Comparison of ENCODE assay signal across 20 cellular contexts in genomic region chr1:22658385-22659163, GRCh38. TPM values are rescaled to one million over a fixed set of nuclear protein-coding genes. Genes with fewer than 3 reads are reported as not detected.
DNase-seq lines count a peak whose midpoint lies in the region; ATAC-seq and TF ChIP-seq lines count a peak whose summit lies in the region.
"Had no signal": no experiment of that assay in that cellular context is flagged by ENCODE, and none has a peak within 500 bp of the region (broad histone marks: within the 10 kb centered on the region; RNA-seq: fewer than 3 reads in every experiment).

No MANE protein-coding gene starts in this region.

- intact Hi-C loops in OCI-LY7 (cut with micrococcal nuclease; ENCODE audit: unreplicated experiment), result no loop called here

- no peak overlapping the region for H3K4me2 ChIP-seq in OCI-LY7 (ENCODE audit: low read length)
- H3K4me2 ChIP-seq: smooth muscle cell had no signal

- no peaks in the 10 kb centered on the region for H3K36me3 ChIP-seq in OCI-LY7 (ENCODE audit: insufficient read depth, low read length)
- H3K36me3 ChIP-seq: upper lobe of left lung had no signal

- H3K27ac ChIP-seq in 22Rv1 (no peak overlapping the region), OCI-LY7 (ENCODE audit: low read depth, low read length, poor library complexity, severe bottlenecking) (no peak overlapping the region)
- H3K27ac ChIP-seq: GM23248, SK-N-MC, upper lobe of left lung had no signal

- H3K4me3 ChIP-seq in GM12865 (ENCODE audit: low read depth, low read length) (no peak overlapping the region), OCI-LY7 (ENCODE audit: low read depth, low read length, poor library complexity, severe bottlenecking) (no peak overlapping the region), epithelial cell of proximal tubule (ENCODE audit: low read depth, low read length) (no peak overlapping the region)
- H3K4me3 ChIP-seq: GM23248, SK-N-MC, smooth muscle cell had no signal

- no peaks in the 10 kb centered on the region for H4K20me1 ChIP-seq in OCI-LY7 (ENCODE audit: insufficient read depth, low read length)

- CTCF ChIA-PET in OCI-LY7 (lab: Charles Lee; ENCODE audit: unreplicated experiment), result no interaction called here
- CTCF ChIA-PET in HEK293T (lab: Yijun Ruan, JAX), result no interaction called here

- peak; percentile 39 for TF ChIP-seq CTCF in 22Rv1 (IDR thresholded peaks at IDR 0.05)
- TF ChIP-seq CTCF in GM12865 (IDR thresholded peaks at IDR 0.05; ENCODE audit: insufficient read depth, low read depth, low read length, missing control alignments), result peak; percentile 20
- peak; percentile 66 for TF ChIP-seq CTCF in OCI-LY7 (conservative IDR thresholded peaks at IDR 0.05; ENCODE audit: low read length)
- peak; percentile 39 for TF ChIP-seq CTCF in epithelial cell of proximal tubule (conservative IDR thresholded peaks at IDR 0.05; ENCODE audit: low read depth, low read length)

- POLR2A ChIA-PET in OCI-LY7 (lab: Charles Lee), result no interaction called here
- POLR2A ChIA-PET in HEK293T (lab: Yijun Ruan, JAX), result no interaction called here

- H2AFZ ChIP-seq in OCI-LY7 (ENCODE audit: low read length), result no peak overlapping the region
- H2AFZ ChIP-seq: GM23248 had no signal

- no TSS peak for BruUV-seq in OCI-LY7 (replicated peaks; lab: Mats Ljungman, UMichigan)

- H3K79me2 ChIP-seq in OCI-LY7 (ENCODE audit: insufficient read depth, low read depth, low read length), result no peaks in the 10 kb centered on the region

- no peaks in the 10 kb centered on the region for H3K4me1 ChIP-seq in OCI-LY7 (ENCODE audit: insufficient read depth, low read length, poor library complexity, severe bottlenecking)
- H3K4me1 ChIP-seq: upper lobe of left lung had no signal

- H3K9me3 ChIP-seq in OCI-LY7 (ENCODE audit: low read length), result no peaks in the 10 kb centered on the region
- H3K9me3 ChIP-seq: upper lobe of left lung had no signal

- ATAC-seq in GM21723 (IDR thresholded peaks at IDR 0.05; ENCODE audit: unreplicated experiment), result no peak
- ATAC-seq: activated naive CD4-positive, alpha-beta T cell treated with anti-CD3 and anti-CD28 coated beads, Interleukin-2, amount 50 U/mL, for 72 hours; effector memory CD8-positive, alpha-beta T cell; stimulated activated memory B cell treated with anti-CD40 and anti-IgM and Interleukin-4, amounts not matched to agents 10 μg/mL and 1 μg/mL and 100 μg/mL, for 72 hours had no signal

- DNase-seq in GM12865 (ENCODE audit: low read depth) (no peak), OCI-LY7 (ENCODE audit: low spot score) (no peak), epithelial cell of proximal tubule (ENCODE audit: low read depth) (no peak), retina (no peak), iPS-NIHi7 (ENCODE audit: extremely low spot score) (no peak), HEK293T (ENCODE audit: extremely low spot score) (no peak)
- DNase-seq: activated CD4-positive, alpha-beta T cell treated with anti-CD3 and anti-CD28 coated beads, Interleukin-2, amount 50 U/mL, for 48 hours; activated T-cell treated with anti-CD3 and anti-CD28 coated beads, Interleukin-2, amount 50 U/mL, for 24 hours; effector memory CD8-positive, alpha-beta T cell; GM23248; NCI-H1092 treated with DMSO at 0.1 percent for 48 hours; NCI-H226 had no signal

- H3K9me2 ChIP-seq in OCI-LY7 (ENCODE audit: insufficient read depth, low read length), result no peaks in the 10 kb centered on the region

TF ChIP-seq in HEK293T, 16 proteins besides CTCF, POLR2A, EP300 and RAD21:
- TF ChIP-seq BHLHE40 (IDR thresholded peaks at IDR 0.05; ENCODE audit: borderline replicate concordance) (no peak), NFRKB (IDR thresholded peaks at IDR 0.05) (no peak), SP1 (IDR thresholded peaks at IDR 0.05) (no peak), FOXK2 (IDR thresholded peaks at IDR 0.05) (no peak), L3MBTL2 (conservative IDR thresholded peaks at IDR 0.05) (no peak), LEF1 (IDR thresholded peaks at IDR 0.05; ENCODE audit: borderline replicate concordance) (no peak), ZNF384 (IDR thresholded peaks at IDR 0.05) (no peak), SUZ12 (IDR thresholded peaks at IDR 0.05) (no peak), ELF4 (IDR thresholded peaks at IDR 0.05) (no peak), HDGF (IDR thresholded peaks at IDR 0.05; ENCODE audit: borderline replicate concordance) (no peak), TARDBP (IDR thresholded peaks at IDR 0.05) (no peak), FOXM1 (IDR thresholded peaks at IDR 0.05; ENCODE audit: borderline replicate concordance) (no peak), FOXA1 (IDR thresholded peaks at IDR 0.05) (no peak), ARNT (IDR thresholded peaks at IDR 0.05) (no peak), CTBP1 (IDR thresholded peaks at IDR 0.05; ENCODE audit: borderline replicate concordance) (no peak), PKNOX1 (IDR thresholded peaks at IDR 0.05) (no peak)

RNA-seq across cellular contexts. Expression of gene C1QB, which starts 5.5 kb away (rescaled TPM):
- total RNA-seq in OCI-LY7 (2014; rRNA removed; shearing (Covaris generic)), result not detected in 2 replicates
- total RNA-seq in OCI-LY7 (2022), result not detected in 2 replicates
- not detected in 2 replicates for total RNA-seq in epithelial cell of proximal tubule
- total RNA-seq: activated naive CD4-positive, alpha-beta T cell treated with anti-CD3 and anti-CD28 coated beads, Interleukin-2, amount 50 U/mL, for 72 hours; GM23248; osteocyte; smooth muscle cell had no signal

RNA-seq across cellular contexts. Expression of gene C1QC, which starts 15.1 kb away (rescaled TPM):
- not detected in 2 replicates for total RNA-seq in OCI-LY7 (2014; rRNA removed; shearing (Covaris generic))
- total RNA-seq in OCI-LY7 (2022) (not detected in 2 replicates), epithelial cell of proximal tubule (not detected in 2 replicates)
- total RNA-seq: activated naive CD4-positive, alpha-beta T cell treated with anti-CD3 and anti-CD28 coated beads, Interleukin-2, amount 50 U/mL, for 72 hours; GM23248; osteocyte; smooth muscle cell had no signal

RNA-seq across cellular contexts. Expression of gene C1QA, which starts 22.1 kb away (rescaled TPM):
- not detected in 2 replicates for total RNA-seq in OCI-LY7 (2014; rRNA removed; shearing (Covaris generic))
- total RNA-seq in OCI-LY7 (2022) (not detected in 2 replicates), epithelial cell of proximal tubule (not detected in 2 replicates)
- total RNA-seq: activated naive CD4-positive, alpha-beta T cell treated with anti-CD3 and anti-CD28 coated beads, Interleukin-2, amount 50 U/mL, for 72 hours; GM23248; osteocyte; smooth muscle cell had no signal

RNA-seq across cellular contexts. Expression of gene EPHB2, which starts 52.1 kb away (rescaled TPM):
- total RNA-seq in OCI-LY7 (2014; rRNA removed; shearing (Covaris generic)), result 0.62 TPM in 1 of 2 replicates, not detected in the other
- total RNA-seq in OCI-LY7 (2022) (0.53 and 0.59 TPM in 2 replicates), epithelial cell of proximal tubule (47.8 and 93.6 TPM in 2 replicates)
- total RNA-seq: activated naive CD4-positive, alpha-beta T cell treated with anti-CD3 and anti-CD28 coated beads, Interleukin-2, amount 50 U/mL, for 72 hours had no signal
